Comparison of ENCODE assay signal across 9 cellular contexts in the genomic region with DNA sequence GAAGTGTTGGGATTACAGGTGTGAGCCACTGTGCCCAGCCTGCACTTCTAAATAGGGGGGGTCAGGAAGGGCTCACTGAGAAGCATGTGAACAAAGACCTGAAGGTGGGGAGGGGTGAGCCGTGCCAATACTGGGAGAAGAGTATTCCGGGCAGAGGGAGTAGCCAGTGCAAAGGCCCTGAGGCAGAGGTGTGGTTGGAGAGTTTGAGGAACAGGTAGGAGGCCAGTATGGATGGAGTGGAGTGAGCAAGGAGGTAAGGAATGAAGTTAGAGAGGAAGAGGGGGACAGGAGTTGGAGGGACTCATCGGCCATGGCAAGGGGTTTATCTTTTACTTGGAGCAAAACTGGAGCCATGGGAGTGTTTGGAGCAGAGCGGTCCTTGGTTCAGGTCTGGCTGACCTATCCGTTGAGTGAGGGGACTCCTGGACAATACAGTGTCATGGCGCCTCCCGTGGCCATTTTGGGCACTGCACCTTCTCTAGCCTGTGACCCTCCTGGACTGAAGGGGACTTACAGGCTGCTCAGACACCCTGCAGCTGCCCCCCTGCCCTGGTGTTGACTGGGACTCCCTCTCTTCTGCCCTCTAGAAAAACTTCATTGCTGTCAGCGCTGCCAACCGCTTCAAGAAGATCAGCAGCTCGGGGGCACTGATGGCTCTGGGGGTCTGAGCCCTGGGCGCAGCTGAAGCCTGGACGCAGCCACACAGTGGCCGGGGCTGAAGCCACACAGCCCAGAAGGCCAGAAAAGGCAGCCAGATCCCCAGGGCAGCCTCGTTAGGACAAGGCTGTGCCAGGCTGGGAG. TPM values are rescaled to one million over a fixed set of nuclear protein-coding genes. Genes with fewer than 3 reads are reported as not detected.
DNase-seq lines count a peak whose midpoint lies in the region; FAIRE-seq and TF ChIP-seq lines count a peak whose summit lies in the region.
"Had no signal": no experiment of that assay in that cellular context is flagged by ENCODE, and none has a peak within 500 bp of the region (broad histone marks: within the 10 kb centered on the region; RNA-seq: fewer than 3 reads in every experiment).

No MANE protein-coding gene starts in this region.

- H3K9ac ChIP-seq in H9 (ENCODE audit: extremely low read depth, insufficient read length, low read length) (no peak overlapping the region), kidney (ENCODE audit: low read length in 2 of 2) (no peak overlapping the region)

- H3K36me3 ChIP-seq in kidney (ENCODE audit: control insufficient read depth in 1 of 2, insufficient read depth in 2 of 2, low read length in 2 of 2) = no peaks in the 10 kb centered on the region

- in situ Hi-C loops in astrocyte of the cerebellum (cut with HindIII; ENCODE audit: low sequenced_read_pairs) = no loop called here

- H3K79me2 ChIP-seq in H9 (ENCODE audit: insufficient read depth, low read length) = no peaks in the 10 kb centered on the region

- H3K27ac Mint-ChIP-seq in H9 = no peak overlapping the region
- H3K27ac Mint-ChIP-seq: stimulated activated naive CD8-positive, alpha-beta T cell treated with anti-CD3 and anti-CD28 coated beads, Interleukin-15, Interleukin-2, amounts not matched to agents 100 ng/mL and 50 ng/mL, for 24 hours had no signal

- no peaks in the 10 kb centered on the region for H3K9me3 Mint-ChIP-seq in H9
- H3K9me3 Mint-ChIP-seq: stimulated activated naive CD8-positive, alpha-beta T cell treated with anti-CD3 and anti-CD28 coated beads, Interleukin-15, Interleukin-2, amounts not matched to agents 100 ng/mL and 50 ng/mL, for 24 hours had no signal

- H3K4ac ChIP-seq in H9 (ENCODE audit: low read depth, low read length) = no peak overlapping the region

- H3K36me3 Mint-ChIP-seq in H9 (ENCODE audit: insufficient read depth in 1 of 3, low read depth in 3 of 3) = no peaks in the 10 kb centered on the region

- no peak overlapping the region for H2BK15ac ChIP-seq in H9 (ENCODE audit: low read depth, low read length)

- H3K4me1 ChIP-seq in H9 (ENCODE audit: insufficient read depth, low read length) (no peaks in the 10 kb centered on the region; the same call in 1 of the 2 replicates), kidney (ENCODE audit: control insufficient read depth in 1 of 2, insufficient read depth in 1 of 2, low read depth in 1 of 2, low read length in 2 of 2) (peaks cover 6 to 14% of the 10 kb centered on the region in 2 donors)

- no peak overlapping the region for H2BK20ac ChIP-seq in H9 (ENCODE audit: low read depth, low read length, poor library complexity, severe bottlenecking)

- H3K56ac ChIP-seq in H9 (ENCODE audit: insufficient read length, low read depth, low read length) = no peak overlapping the region

- no CpG with 5 or more reads among the region's 14 CpGs for WGBS in H9 (ENCODE audit: extremely low coverage, insufficient read length, low lambda C conversion rate)

- H4K91ac ChIP-seq in H9 (ENCODE audit: insufficient read length, low read depth, low read length) = no peak overlapping the region

- no peaks in the 10 kb centered on the region for H4K20me1 ChIP-seq in H9 (ENCODE audit: control insufficient read depth, insufficient read depth, insufficient read length)

- no peak overlapping the region for H3K18ac ChIP-seq in H9 (ENCODE audit: insufficient read length, low read depth, low read length)

- H3K27me3 Mint-ChIP-seq in H9 (ENCODE audit: low read depth) = peaks cover 2% of the 10 kb centered on the region
- H3K27me3 Mint-ChIP-seq: stimulated activated naive CD8-positive, alpha-beta T cell treated with anti-CD3 and anti-CD28 coated beads, Interleukin-15, Interleukin-2, amounts not matched to agents 100 ng/mL and 50 ng/mL, for 24 hours had no signal

- H3K4me2 ChIP-seq in H9 (ENCODE audit: insufficient read depth, insufficient read length, low read length) = no peak overlapping the region

- no peak overlapping the region for H3T11ph ChIP-seq in H9 (ENCODE audit: low read length)

- H3K4me3 ChIP-seq in astrocyte of the cerebellum (ENCODE audit: low read depth, low read length) (no peak overlapping the region), kidney (ENCODE audit: low read length in 2 of 2) (no peak overlapping the region)

- no peaks in the 10 kb centered on the region for H3K79me1 ChIP-seq in H9 (ENCODE audit: insufficient read depth, low read depth, low read length, poor library complexity, severe bottlenecking)

- H2BK120ac ChIP-seq in H9 (ENCODE audit: low read depth, low read length, poor library complexity, severe bottlenecking) = no peak overlapping the region

- peak; percentile 98 for TF ChIP-seq CTCF in H9 (conservative IDR thresholded peaks at IDR 0.05)
- TF ChIP-seq CTCF in astrocyte of the cerebellum (IDR thresholded peaks at IDR 0.05; ENCODE audit: low read depth, low read length, missing control alignments) = peak; percentile 88
- peak; percentile 77 for TF ChIP-seq CTCF in kidney (IDR thresholded peaks at IDR 0.05; ENCODE audit: borderline replicate concordance, extremely low read depth, insufficient read depth)

- no peak overlapping the region for H2AK5ac ChIP-seq in H9 (ENCODE audit: insufficient read length, low read length)

- H2BK5ac ChIP-seq in H9 (ENCODE audit: insufficient read length, low read length) = no peak overlapping the region

- FAIRE-seq in kidney (lab: Jason Lieb, UNC) = no peak

- no peak overlapping the region for H3K14ac ChIP-seq in H9 (ENCODE audit: insufficient read depth, low read length)

- H3K27ac ChIP-seq in H9 (ENCODE audit: insufficient read length, low read depth, low read length) (no peak overlapping the region), kidney (ENCODE audit: low read depth in 2 of 2, low read length in 2 of 2) (no peak overlapping the region)

- no peak overlapping the region for H4K5ac ChIP-seq in H9 (ENCODE audit: insufficient read length, low read depth, low read length)

- H3K27me3 ChIP-seq in H9 (ENCODE audit: insufficient read depth, low read length) = no peaks in the 10 kb centered on the region

- no peak overlapping the region for H2BK12ac ChIP-seq in H9 (ENCODE audit: insufficient read length, low read depth, low read length)

- no peak overlapping the region for H4K8ac ChIP-seq in H9 (replicated peaks; ENCODE audit: insufficient read length, low read depth, low read length)

- DNase-seq in CD1c-positive myeloid dendritic cell (ENCODE audit: extremely low spot score) (peak; percentile 67), H9 (peak; percentile 94), T-helper 1 cell (peak; percentile 30 to 46 (median 31)), astrocyte of the cerebellum (ENCODE audit: low read depth) (no peak), kidney (no peak), H4 (ENCODE audit: low spot score) (no peak), mesenteric fat pad (ENCODE audit: low spot score) (no peak)
- DNase-seq in stimulated activated CD4-positive, alpha-beta T cell treated with anti-CD3 and anti-CD28 coated beads, TNF-alpha, amount 100 ng/mL, for 48 hours (ENCODE audit: low read depth in 3 of 3) = peak; percentile 23 to 53 (median 40)

- no peak overlapping the region for H3K23ac ChIP-seq in H9 (ENCODE audit: insufficient read length, low read depth, low read length)

- no peaks in the 10 kb centered on the region for H3K9me3 ChIP-seq in H9 (ENCODE audit: control insufficient read depth, low read depth, low read length)
- H3K9me3 ChIP-seq in kidney (ENCODE audit: control insufficient read depth in 1 of 2, low read length in 2 of 2) = no peaks in the 10 kb centered on the region

- H3K4me3 Mint-ChIP-seq in H9 = no peak overlapping the region
- H3K4me3 Mint-ChIP-seq: stimulated activated naive CD8-positive, alpha-beta T cell treated with anti-CD3 and anti-CD28 coated beads, Interleukin-15, Interleukin-2, amounts not matched to agents 100 ng/mL and 50 ng/mL, for 24 hours had no signal

- H3K23me2 ChIP-seq in H9 (ENCODE audit: insufficient read length, low read depth, low read length, poor library complexity, severe bottlenecking) = no peaks in the 10 kb centered on the region

- peaks cover 21 to 23% of the 10 kb centered on the region in 2 experiments for H3K4me1 Mint-ChIP-seq in H9

- intact Hi-C loops in kidney (cut with DNase I) = no loop called here

- H2AFZ ChIP-seq in H9 (ENCODE audit: low read length) = no peak overlapping the region

RNA-seq across cellular contexts. Expression of a gene that starts 12.1 kb away (rescaled TPM):
- total RNA-seq in H9 (2021) (0.22 TPM in 1 of 2 replicates, not detected in the other), kidney (2.1 TPM), mesenteric fat pad (not detected)
- polyA plus RNA-seq in kidney (ENCODE audit: insufficient read depth, low read depth, low replicate concordance) = 9.8 TPM
- 0.08 TPM in 1 of 2 replicates, not detected in the other for total RNA-seq in H4 (2014; rRNA removed; shearing (Covaris generic))

RNA-seq across cellular contexts. Expression of a gene that starts 14.2 kb away (rescaled TPM):
- 0.57 and 0.74 TPM in 2 replicates for total RNA-seq in H9 (2021)
- not detected for total RNA-seq in kidney
- not detected for polyA plus RNA-seq in kidney (ENCODE audit: insufficient read depth, low read depth, low replicate concordance)
- total RNA-seq in H4 (2014; rRNA removed; shearing (Covaris generic)) = 0.14 TPM in 1 of 2 replicates, not detected in the other
- total RNA-seq in mesenteric fat pad = not detected

RNA-seq across cellular contexts. Expression of a gene that starts 37.0 kb away (rescaled TPM):
- total RNA-seq in H9 (2021) (5.6 and 6.7 TPM in 2 replicates), kidney (13.2 TPM), mesenteric fat pad (0.77 TPM)
- 143 TPM for polyA plus RNA-seq in kidney (ENCODE audit: insufficient read depth, low read depth, low replicate concordance)
- 7.5 and 9.2 TPM in 2 replicates for total RNA-seq in H4 (2014; rRNA removed; shearing (Covaris generic))

RNA-seq across cellular contexts. Expression of a gene that starts 37.1 kb away (rescaled TPM):
- total RNA-seq in H9 (2021) (0.13 and 0.20 TPM in 2 replicates), kidney (1.9 TPM), mesenteric fat pad (0.13 TPM)
- 0.82 TPM for polyA plus RNA-seq in kidney (ENCODE audit: insufficient read depth, low read depth, low replicate concordance)
- total RNA-seq in H4 (2014; rRNA removed; shearing (Covaris generic)) = 0.27 TPM in 1 of 2 replicates, not detected in the other

Comparison
In these comparisons a context has a peak if more than half of its experiments do, and no peak if none do; other contexts are left out.
1. DNase-seq: peak in CD1c-positive myeloid dendritic cell (single experiment), H9 (single experiment), T-helper 1 cell (5 of 5) and stimulated activated CD4-positive, alpha-beta T cell treated with anti-CD3 and anti-CD28 coated beads, TNF-alpha, amount 100 ng/mL, for 48 hours (3 of 3); none in astrocyte of the cerebellum (single experiment), kidney (single experiment), H4 (single experiment) and mesenteric fat pad (single experiment).
2. Peak in every context shown above with its lines, with median percentiles within 50 percentile points of each other: CTCF ChIP-seq.